In the genomic region with DNA sequence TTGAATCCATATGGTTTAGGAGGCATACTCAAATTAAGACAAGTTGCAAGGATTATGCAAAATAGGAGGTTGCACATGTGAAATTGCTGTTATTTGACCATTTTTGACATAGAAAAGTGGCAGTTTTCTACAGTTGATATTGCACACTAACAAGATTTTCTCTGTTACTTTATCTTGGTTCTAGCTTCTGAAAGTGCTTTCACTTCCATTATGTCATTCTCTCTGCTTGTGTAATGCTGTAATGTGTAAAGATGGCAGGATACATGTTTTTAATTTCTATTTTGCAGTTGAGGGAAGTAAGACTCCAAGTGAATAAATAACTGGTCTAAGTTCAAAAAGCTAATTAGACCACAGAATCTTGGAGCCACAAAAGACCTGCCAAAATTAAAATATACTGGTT, we compare ENCODE assay signal across 17 cellular contexts.
DNase-seq lines count a peak whose midpoint lies in the region; ATAC-seq and TF ChIP-seq lines count a peak whose summit lies in the region.
"Had no signal": no experiment of that assay in that cellular context is flagged by ENCODE, and none has a peak within 500 bp of the region (broad histone marks: within the 10 kb centered on the region; RNA-seq: fewer than 3 reads in every experiment).

No MANE protein-coding gene starts in this region.

- TF ChIP-seq CTCF in OCI-LY7 (conservative IDR thresholded peaks at IDR 0.05; ENCODE audit: low read length) = no peak

- no peak overlapping the region for H2AFZ ChIP-seq in OCI-LY7 (ENCODE audit: low read length)

- no peaks in the 10 kb centered on the region for H3K9me3 ChIP-seq in OCI-LY7 (ENCODE audit: low read length)
- H3K9me3 ChIP-seq: esophagus muscularis mucosa, mucosa of descending colon, neutrophil, testis had no signal

- H3K4me1 ChIP-seq in OCI-LY7 (ENCODE audit: insufficient read depth, low read length, poor library complexity, severe bottlenecking) = peaks cover 10% of the 10 kb centered on the region
- H3K4me1 ChIP-seq: testis had no signal

- CTCF ChIA-PET in OCI-LY7 (lab: Charles Lee; ENCODE audit: unreplicated experiment) = interaction anchor here (0.9 kb wide), 1 partner anchor 15 kb away, joined by 3 read pairs; no protein-coding TSS in a partner anchor

- no peaks in the 10 kb centered on the region for H4K20me1 ChIP-seq in OCI-LY7 (ENCODE audit: insufficient read depth, low read length)

- H3K27ac ChIP-seq in OCI-LY7 (ENCODE audit: low read depth, low read length, poor library complexity, severe bottlenecking) = no peak overlapping the region
- H3K27ac ChIP-seq: esophagus muscularis mucosa, neutrophil, testis had no signal

- H3K79me2 ChIP-seq in OCI-LY7 (ENCODE audit: insufficient read depth, low read depth, low read length) = no peaks in the 10 kb centered on the region

- H3K36me3 ChIP-seq in OCI-LY7 (ENCODE audit: insufficient read depth, low read length) = no peaks in the 10 kb centered on the region
- H3K36me3 ChIP-seq: esophagus muscularis mucosa, neutrophil had no signal

- intact Hi-C loops in OCI-LY7 (cut with micrococcal nuclease; ENCODE audit: unreplicated experiment) = no loop called here

- DNase-seq in OCI-LY7 (ENCODE audit: low spot score) = no peak
- no peak for DNase-seq in ACHN
- DNase-seq in SW480 (ENCODE audit: low spot score) = no peak
- DNase-seq in COLO829 (ENCODE audit: low spot score) = no peak
- DNase-seq: activated T-cell treated with anti-CD3 and anti-CD28 coated beads for 4 hours, KG1, mucosa of descending colon, NCI-H1417 treated with DMSO at 0.1 percent for 48 hours, NCI-H774, SW 1271, testis had no signal

- ATAC-seq in GM18517 (IDR thresholded peaks at IDR 0.05; ENCODE audit: unreplicated experiment) (peak; percentile 54), GM21390 (IDR thresholded peaks at IDR 0.05; ENCODE audit: unreplicated experiment) (peak; percentile 76), HG03439 (IDR thresholded peaks at IDR 0.05; ENCODE audit: unreplicated experiment) (peak; percentile 47), GM19328 (IDR thresholded peaks at IDR 0.05; ENCODE audit: unreplicated experiment) (no peak)
- ATAC-seq: mucosa of descending colon had no signal

- H3K4me3 ChIP-seq in OCI-LY7 (ENCODE audit: low read depth, low read length, poor library complexity, severe bottlenecking) = no peak overlapping the region
- H3K4me3 ChIP-seq: esophagus muscularis mucosa, mucosa of descending colon, testis had no signal

- H3K9me2 ChIP-seq in OCI-LY7 (ENCODE audit: insufficient read depth, low read length) = no peaks in the 10 kb centered on the region

- no TSS peak for BruUV-seq in OCI-LY7 (replicated peaks; lab: Mats Ljungman, UMichigan)

- H3K4me2 ChIP-seq in OCI-LY7 (ENCODE audit: low read length) = peak overlapping the region; percentile 3; the same call in 1 of the 2 replicates

- in situ Hi-C loops in ACHN (cut with HindIII; ENCODE audit: low pct_ligation_motif_present, low pct_unique_long_range_greater_than_20kb, low sequenced_read_pairs) = loop anchor here (25.0 kb wide), 2 partner anchors 677 to 827 kb away; no protein-coding TSS in a partner anchor

- POLR2A ChIA-PET in OCI-LY7 (lab: Charles Lee) = interaction anchor here (0.9 to 1.8 kb wide), 5 partner anchors 11 to 602 kb away, joined by 4 to 6 read pairs (median 4); no protein-coding TSS in a partner anchor
